1 cellular context compared by ENCODE assay signal in the genomic region with DNA sequence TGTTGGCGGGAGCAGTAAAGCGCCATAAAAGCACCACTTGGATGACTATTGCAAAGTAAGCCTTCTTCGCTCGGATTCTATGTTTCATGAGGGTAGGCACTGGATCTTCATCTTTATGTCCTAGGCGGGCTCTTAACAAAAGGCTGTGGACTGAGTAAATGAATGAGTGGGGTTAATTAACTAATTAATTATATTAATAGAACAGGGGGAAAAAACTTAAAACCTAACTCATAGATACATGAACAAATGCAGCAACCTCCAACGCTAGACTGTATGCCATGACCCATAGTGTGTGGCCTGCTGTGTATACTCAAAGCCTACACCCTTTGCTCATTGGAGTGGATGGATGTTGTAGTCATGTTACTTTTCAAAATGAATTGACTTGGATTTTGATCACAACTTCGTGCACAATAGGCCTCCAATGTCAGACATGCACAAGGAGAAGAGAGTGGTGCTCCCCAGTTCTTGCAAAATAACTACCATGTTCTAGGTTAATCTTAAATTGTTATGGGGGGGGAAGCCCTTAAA.
TF ChIP-seq lines count a peak whose summit lies in the region.

No MANE protein-coding gene starts in this region.

TF ChIP-seq in HEK293, 187 proteins besides CTCF, POLR2A, EP300 and RAD21 (continued from another document):
- TF ChIP-seq, protein P1, sequence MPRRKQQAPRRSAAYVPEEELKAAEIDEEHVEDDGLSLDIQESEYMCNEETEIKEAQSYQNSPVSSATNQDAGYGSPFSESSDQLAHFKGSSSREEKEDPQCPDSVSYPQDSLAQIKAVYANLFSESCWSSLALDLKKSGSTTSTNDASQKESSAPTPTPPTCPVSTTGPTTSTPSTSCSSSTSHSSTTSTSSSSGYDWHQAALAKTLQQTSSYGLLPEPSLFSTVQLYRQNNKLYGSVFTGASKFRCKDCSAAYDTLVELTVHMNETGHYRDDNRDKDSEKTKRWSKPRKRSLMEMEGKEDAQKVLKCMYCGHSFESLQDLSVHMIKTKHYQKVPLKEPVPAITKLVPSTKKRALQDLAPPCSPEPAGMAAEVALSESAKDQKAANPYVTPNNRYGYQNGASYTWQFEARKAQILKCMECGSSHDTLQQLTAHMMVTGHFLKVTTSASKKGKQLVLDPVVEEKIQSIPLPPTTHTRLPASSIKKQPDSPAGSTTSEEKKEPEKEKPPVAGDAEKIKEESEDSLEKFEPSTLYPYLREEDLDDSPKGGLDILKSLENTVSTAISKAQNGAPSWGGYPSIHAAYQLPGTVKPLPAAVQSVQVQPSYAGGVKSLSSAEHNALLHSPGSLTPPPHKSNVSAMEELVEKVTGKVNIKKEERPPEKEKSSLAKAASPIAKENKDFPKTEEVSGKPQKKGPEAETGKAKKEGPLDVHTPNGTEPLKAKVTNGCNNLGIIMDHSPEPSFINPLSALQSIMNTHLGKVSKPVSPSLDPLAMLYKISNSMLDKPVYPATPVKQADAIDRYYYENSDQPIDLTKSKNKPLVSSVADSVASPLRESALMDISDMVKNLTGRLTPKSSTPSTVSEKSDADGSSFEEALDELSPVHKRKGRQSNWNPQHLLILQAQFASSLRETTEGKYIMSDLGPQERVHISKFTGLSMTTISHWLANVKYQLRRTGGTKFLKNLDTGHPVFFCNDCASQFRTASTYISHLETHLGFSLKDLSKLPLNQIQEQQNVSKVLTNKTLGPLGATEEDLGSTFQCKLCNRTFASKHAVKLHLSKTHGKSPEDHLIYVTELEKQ (tag by site-specific recombination; IDR thresholded peaks at IDR 0.05; ENCODE audit: borderline replicate concordance) = no peak
- TF ChIP-seq ZNF677 (tag by site-specific recombination; IDR thresholded peaks at IDR 0.05) (no peak), ZNF394 (tag by site-specific recombination; IDR thresholded peaks at IDR 0.05; ENCODE audit: borderline replicate concordance) (0 out of 2 replicates have a peak, but pooled peaks have one; percentile 30), ZSCAN23 (tag by site-specific recombination; IDR thresholded peaks at IDR 0.05) (0 out of 2 replicates have a peak, but pooled peaks have one; percentile 48), ZFP37 (tag by site-specific recombination; IDR thresholded peaks at IDR 0.05) (0 out of 2 replicates have a peak, but pooled peaks have one; percentile 37), ZNF544 (tag by site-specific recombination; IDR thresholded peaks at IDR 0.05) (no peak), ZNF335 (tag by site-specific recombination; conservative IDR thresholded peaks at IDR 0.05) (peak; percentile 72), BCL11A (tag by site-specific recombination; IDR thresholded peaks at IDR 0.05; ENCODE audit: low read depth) (0 out of 2 replicates have a peak, but pooled peaks have one; percentile 13), RBAK (tag by site-specific recombination; IDR thresholded peaks at IDR 0.05) (no peak), ZNF366 (tag by site-specific recombination; conservative IDR thresholded peaks at IDR 0.05) (peak; percentile 45; the same call in 1 of the 2 replicates), ZNF24 (tag by site-specific recombination; IDR thresholded peaks at IDR 0.05) (peak; percentile 32; the same call in 1 of the 2 replicates), GLI4 (tag by site-specific recombination; IDR thresholded peaks at IDR 0.05) (no peak), TCF7L2 (IDR thresholded peaks at IDR 0.05; ENCODE audit: borderline replicate concordance, low read depth, low read length) (no peak), ZNF558 (tag by site-specific recombination; IDR thresholded peaks at IDR 0.05) (peak; percentile 22; the same call in 1 of the 2 replicates)
- TF ChIP-seq, protein P2, sequence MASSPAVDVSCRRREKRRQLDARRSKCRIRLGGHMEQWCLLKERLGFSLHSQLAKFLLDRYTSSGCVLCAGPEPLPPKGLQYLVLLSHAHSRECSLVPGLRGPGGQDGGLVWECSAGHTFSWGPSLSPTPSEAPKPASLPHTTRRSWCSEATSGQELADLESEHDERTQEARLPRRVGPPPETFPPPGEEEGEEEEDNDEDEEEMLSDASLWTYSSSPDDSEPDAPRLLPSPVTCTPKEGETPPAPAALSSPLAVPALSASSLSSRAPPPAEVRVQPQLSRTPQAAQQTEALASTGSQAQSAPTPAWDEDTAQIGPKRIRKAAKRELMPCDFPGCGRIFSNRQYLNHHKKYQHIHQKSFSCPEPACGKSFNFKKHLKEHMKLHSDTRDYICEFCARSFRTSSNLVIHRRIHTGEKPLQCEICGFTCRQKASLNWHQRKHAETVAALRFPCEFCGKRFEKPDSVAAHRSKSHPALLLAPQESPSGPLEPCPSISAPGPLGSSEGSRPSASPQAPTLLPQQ (tag by site-specific recombination; IDR thresholded peaks at IDR 0.05) = peak; percentile 62
- TF ChIP-seq, protein P3, sequence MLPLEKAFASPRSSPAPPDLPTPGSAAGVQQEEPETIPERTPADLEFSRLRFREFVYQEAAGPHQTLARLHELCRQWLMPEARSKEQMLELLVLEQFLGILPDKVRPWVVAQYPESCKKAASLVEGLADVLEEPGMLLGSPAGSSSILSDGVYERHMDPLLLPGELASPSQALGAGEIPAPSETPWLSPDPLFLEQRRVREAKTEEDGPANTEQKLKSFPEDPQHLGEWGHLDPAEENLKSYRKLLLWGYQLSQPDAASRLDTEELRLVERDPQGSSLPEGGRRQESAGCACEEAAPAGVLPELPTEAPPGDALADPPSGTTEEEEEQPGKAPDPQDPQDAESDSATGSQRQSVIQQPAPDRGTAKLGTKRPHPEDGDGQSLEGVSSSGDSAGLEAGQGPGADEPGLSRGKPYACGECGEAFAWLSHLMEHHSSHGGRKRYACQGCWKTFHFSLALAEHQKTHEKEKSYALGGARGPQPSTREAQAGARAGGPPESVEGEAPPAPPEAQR (tag by site-specific recombination; IDR thresholded peaks at IDR 0.05) = no peak
- TF ChIP-seq, protein P4, sequence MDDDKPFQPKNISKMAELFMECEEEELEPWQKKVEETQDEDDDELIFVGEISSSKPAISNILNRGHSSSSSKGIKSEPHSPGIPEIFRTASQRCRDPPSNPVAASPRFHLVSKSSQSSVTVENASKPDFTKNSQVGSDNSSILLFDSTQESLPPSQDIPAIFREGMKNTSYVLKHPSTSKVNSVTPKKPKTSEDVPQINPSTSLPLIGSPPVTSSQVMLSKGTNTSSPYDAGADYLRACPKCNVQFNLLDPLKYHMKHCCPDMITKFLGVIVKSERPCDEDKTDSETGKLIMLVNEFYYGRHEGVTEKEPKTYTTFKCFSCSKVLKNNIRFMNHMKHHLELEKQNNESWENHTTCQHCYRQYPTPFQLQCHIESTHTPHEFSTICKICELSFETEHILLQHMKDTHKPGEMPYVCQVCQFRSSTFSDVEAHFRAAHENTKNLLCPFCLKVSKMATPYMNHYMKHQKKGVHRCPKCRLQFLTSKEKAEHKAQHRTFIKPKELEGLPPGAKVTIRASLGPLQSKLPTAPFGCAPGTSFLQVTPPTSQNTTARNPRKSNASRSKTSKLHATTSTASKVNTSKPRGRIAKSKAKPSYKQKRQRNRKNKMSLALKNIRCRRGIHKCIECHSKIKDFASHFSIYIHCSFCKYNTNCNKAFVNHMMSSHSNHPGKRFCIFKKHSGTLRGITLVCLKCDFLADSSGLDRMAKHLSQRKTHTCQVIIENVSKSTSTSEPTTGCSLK (tag by site-specific recombination; IDR thresholded peaks at IDR 0.05) = no peak
- TF ChIP-seq, protein P5, sequence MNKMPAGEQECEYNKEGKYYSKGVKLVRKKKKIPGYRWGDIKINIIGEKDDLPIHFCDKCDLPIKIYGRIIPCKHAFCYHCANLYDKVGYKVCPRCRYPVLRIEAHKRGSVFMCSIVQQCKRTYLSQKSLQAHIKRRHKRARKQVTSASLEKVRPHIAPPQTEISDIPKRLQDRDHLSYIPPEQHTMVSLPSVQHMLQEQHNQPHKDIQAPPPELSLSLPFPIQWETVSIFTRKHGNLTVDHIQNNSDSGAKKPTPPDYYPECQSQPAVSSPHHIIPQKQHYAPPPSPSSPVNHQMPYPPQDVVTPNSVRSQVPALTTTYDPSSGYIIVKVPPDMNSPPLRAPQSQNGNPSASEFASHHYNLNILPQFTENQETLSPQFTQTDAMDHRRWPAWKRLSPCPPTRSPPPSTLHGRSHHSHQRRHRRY (tag by site-specific recombination; IDR thresholded peaks at IDR 0.05) = no peak
- TF ChIP-seq, protein P6, sequence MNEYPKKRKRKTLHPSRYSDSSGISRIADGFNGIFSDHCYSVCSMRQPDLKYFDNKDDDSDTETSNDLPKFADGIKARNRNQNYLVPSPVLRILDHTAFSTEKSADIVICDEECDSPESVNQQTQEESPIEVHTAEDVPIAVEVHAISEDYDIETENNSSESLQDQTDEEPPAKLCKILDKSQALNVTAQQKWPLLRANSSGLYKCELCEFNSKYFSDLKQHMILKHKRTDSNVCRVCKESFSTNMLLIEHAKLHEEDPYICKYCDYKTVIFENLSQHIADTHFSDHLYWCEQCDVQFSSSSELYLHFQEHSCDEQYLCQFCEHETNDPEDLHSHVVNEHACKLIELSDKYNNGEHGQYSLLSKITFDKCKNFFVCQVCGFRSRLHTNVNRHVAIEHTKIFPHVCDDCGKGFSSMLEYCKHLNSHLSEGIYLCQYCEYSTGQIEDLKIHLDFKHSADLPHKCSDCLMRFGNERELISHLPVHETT (tag by site-specific recombination; IDR thresholded peaks at IDR 0.05) = 0 out of 2 replicates have a peak, but pooled peaks have one; percentile 47
